ENCODE assay signal across 22 cellular contexts in the genomic region with DNA sequence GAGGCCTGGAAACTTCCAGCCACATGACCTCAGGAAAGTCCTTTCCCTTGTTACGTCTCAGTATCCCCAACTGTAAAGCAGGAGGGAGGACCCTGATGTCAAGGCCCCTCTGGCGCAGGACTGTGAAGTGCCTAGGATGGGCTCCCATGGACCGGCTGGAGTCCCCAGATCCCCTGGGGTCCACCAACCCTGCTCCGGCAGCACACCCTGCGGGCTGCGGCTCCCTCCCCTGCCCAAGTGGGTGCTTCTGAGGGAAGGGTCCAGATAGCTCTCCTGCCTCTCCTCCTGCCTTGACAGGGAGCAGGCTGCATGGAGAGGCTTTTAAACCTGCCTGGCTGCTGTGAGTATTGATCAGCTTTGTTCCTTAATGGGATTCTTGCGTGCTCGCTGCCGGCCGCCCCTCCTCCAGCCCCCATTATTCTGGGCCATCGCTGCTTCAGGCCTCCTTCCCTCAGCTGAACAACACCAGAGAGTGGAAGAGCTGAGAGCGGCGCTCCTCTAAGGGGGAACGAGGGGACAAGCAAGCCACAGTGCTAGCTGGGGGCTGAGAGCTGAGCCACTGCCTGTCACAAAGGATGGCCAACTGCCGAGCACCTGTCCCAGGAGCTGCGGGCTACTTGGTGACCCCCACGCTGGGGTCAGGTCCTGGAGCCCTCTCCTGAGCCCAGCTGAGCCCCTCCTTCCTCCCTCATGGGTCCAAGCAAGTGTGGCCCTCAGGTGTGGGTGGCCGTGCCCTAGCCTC. TPM values are rescaled to one million over a fixed set of nuclear protein-coding genes. Genes with fewer than 3 reads are reported as not detected.
DNase-seq lines count a peak whose midpoint lies in the region; TF ChIP-seq lines count a peak whose summit lies in the region.
"Had no signal": no experiment of that assay in that cellular context is flagged by ENCODE, and none has a peak within 500 bp of the region (broad histone marks: within the 10 kb centered on the region; RNA-seq: fewer than 3 reads in every experiment).

No MANE protein-coding gene starts in this region.

- in situ Hi-C loops in GM13976 (cut with MboI; ENCODE audit: low sequenced_read_pairs, unreplicated experiment): no loop called here

- no peak overlapping the region for H2BK5ac ChIP-seq in neuronal stem cell (ENCODE audit: low read length)

- TF ChIP-seq CTCF in glutamatergic neuron (IDR thresholded peaks at IDR 0.05; ENCODE audit: partially characterized antibody, unreplicated experiment) (no peak), GM13976 (IDR thresholded peaks at IDR 0.05; ENCODE audit: borderline replicate concordance, control extremely low read depth, extremely low read depth, insufficient read depth, missing control alignments) (no peak), esophagus squamous epithelium (IDR thresholded peaks at IDR 0.05) (no peak), endothelial cell (IDR thresholded peaks at IDR 0.05; ENCODE audit: unreplicated experiment) (no peak)

- no peaks in the 10 kb centered on the region for H3K36me3 Mint-ChIP-seq in glutamatergic neuron (ENCODE audit: unreplicated experiment)
- H3K36me3 Mint-ChIP-seq in endothelial cell (ENCODE audit: low read depth, unreplicated experiment): no peaks in the 10 kb centered on the region
- H3K36me3 Mint-ChIP-seq: CD8-positive, alpha-beta T cell had no signal

- H3K4me3 ChIP-seq in neuronal stem cell (ENCODE audit: low read length in 2 of 2): no peak overlapping the region
- H3K4me3 ChIP-seq in esophagus squamous epithelium: no peak overlapping the region
- H3K4me3 ChIP-seq: K562 had no signal

- peak overlapping the region; percentile 12 for H2BK12ac ChIP-seq in neuronal stem cell (ENCODE audit: low read length)

- H3K4me1 Mint-ChIP-seq in glutamatergic neuron (ENCODE audit: low read depth, unreplicated experiment) (peaks cover 23% of the 10 kb centered on the region), endothelial cell (ENCODE audit: unreplicated experiment) (peaks cover 6% of the 10 kb centered on the region)

- no peak overlapping the region for H2AK5ac ChIP-seq in neuronal stem cell (ENCODE audit: low read depth, low read length)

- no peak overlapping the region for H4K91ac ChIP-seq in neuronal stem cell (ENCODE audit: low read depth, low read length, poor library complexity)

- H3K27ac ChIP-seq in neuronal stem cell (replicated peaks; ENCODE audit: low read length) (peak overlapping the region; percentile 54), esophagus squamous epithelium (no peak overlapping the region)
- H3K27ac ChIP-seq: HL-60 had no signal

- peak overlapping the region; percentile 21 for H3K4me2 ChIP-seq in neuronal stem cell (ENCODE audit: insufficient read depth, low read length, poor library complexity, severe bottlenecking)

- H3K9me3 Mint-ChIP-seq in glutamatergic neuron (ENCODE audit: unreplicated experiment) (peaks cover 2% of the 10 kb centered on the region), endothelial cell (ENCODE audit: unreplicated experiment) (no peaks in the 10 kb centered on the region)
- H3K9me3 Mint-ChIP-seq: CD8-positive, alpha-beta T cell had no signal

- intact Hi-C loops in esophagus squamous epithelium (cut with DNase I): no loop called here

- H3K9ac ChIP-seq in neuronal stem cell (ENCODE audit: low read depth, low read length, poor library complexity): no peak overlapping the region

- H3K36me3 ChIP-seq in neuronal stem cell (replicated peaks in 1 of 2; ENCODE audit: control insufficient read depth in 2 of 2, insufficient read depth in 2 of 2, low read length in 2 of 2) (no peaks in the 10 kb centered on the region), esophagus squamous epithelium (no peaks in the 10 kb centered on the region)

- no CpG with 5 or more reads among the region's 18 CpGs for WGBS in neuronal stem cell (ENCODE audit: extremely low coverage in 2 of 2, insufficient read length in 2 of 2, insufficient replicate concordance in 1 of 2), 2 donors
- 71 to 78% methylated on average over 3 to 6 of the region's 18 CpGs for WGBS in esophagus squamous epithelium, 2 donors

- peaks cover 0 to 22% (median 0%) of the 10 kb centered on the region in 3 experiments for H3K27me3 ChIP-seq in neuronal stem cell (ENCODE audit: control insufficient read depth in 3 of 3, insufficient read depth in 3 of 3, low read depth in 1 of 3, low read length in 3 of 3)
- H3K27me3 ChIP-seq in esophagus squamous epithelium: peaks cover 0 to 100% (median 0%) of the 10 kb centered on the region in 4 donors

- H3K4me3 Mint-ChIP-seq in glutamatergic neuron (ENCODE audit: unreplicated experiment) (peak overlapping the region; percentile 59), endothelial cell (ENCODE audit: unreplicated experiment) (no peak overlapping the region)
- H3K4me3 Mint-ChIP-seq: CD8-positive, alpha-beta T cell had no signal

- TF ChIP-seq POLR2A in esophagus squamous epithelium (IDR thresholded peaks at IDR 0.05): no peak

- H4K8ac ChIP-seq in neuronal stem cell (ENCODE audit: low read depth, low read length): no peak overlapping the region

- H3K79me1 ChIP-seq in neuronal stem cell (ENCODE audit: low read depth, low read length): no peaks in the 10 kb centered on the region

- H3K4ac ChIP-seq in neuronal stem cell (ENCODE audit: low read length): peak overlapping the region; percentile 42

- H3K27me3 Mint-ChIP-seq in glutamatergic neuron (ENCODE audit: unreplicated experiment) (no peaks in the 10 kb centered on the region), endothelial cell (ENCODE audit: unreplicated experiment) (peaks cover 5% of the 10 kb centered on the region)

- peak overlapping the region; percentile 77 for H3K18ac ChIP-seq in neuronal stem cell (ENCODE audit: low read length)

- no peak overlapping the region for H2AFZ ChIP-seq in neuronal stem cell (ENCODE audit: low read length)

- H2BK120ac ChIP-seq in neuronal stem cell (ENCODE audit: low read depth, low read length): no peak overlapping the region

- H3K14ac ChIP-seq in neuronal stem cell (ENCODE audit: low read length): no peak overlapping the region

- H3K27ac Mint-ChIP-seq in glutamatergic neuron (ENCODE audit: unreplicated experiment): peak overlapping the region; percentile 84
- H3K27ac Mint-ChIP-seq in endothelial cell (ENCODE audit: unreplicated experiment): no peak overlapping the region
- H3K27ac Mint-ChIP-seq: CD8-positive, alpha-beta T cell had no signal

- no peaks in the 10 kb centered on the region for H3K9me3 ChIP-seq in neuronal stem cell (replicated peaks in 1 of 2; ENCODE audit: control insufficient read depth in 2 of 2, insufficient read depth in 1 of 2, low read depth in 1 of 2, low read length in 2 of 2)
- H3K9me3 ChIP-seq in esophagus squamous epithelium: no peaks in the 10 kb centered on the region

- peaks cover 8 to 21% of the 10 kb centered on the region in 2 donors for H3K4me1 ChIP-seq in neuronal stem cell (ENCODE audit: control insufficient read depth in 2 of 2, insufficient read depth in 1 of 2, low read depth in 1 of 2, low read length in 2 of 2)
- peaks cover 0 to 3% (median 2%) of the 10 kb centered on the region in 3 donors for H3K4me1 ChIP-seq in esophagus squamous epithelium

- peak overlapping the region; percentile 83 for H2BK15ac ChIP-seq in neuronal stem cell (ENCODE audit: low read length)

- DNase-seq in NCI-H82 (lab: John Stamatoyannopoulos, UW): peak; percentile 65
- no peak for DNase-seq in NCI-H82 treated with DMSO at 0.1 percent for 48 hours (lab: John Stamatoyannopoulos, UW; ENCODE audit: unreplicated experiment)
- DNase-seq in glutamatergic neuron: peak; percentile 81
- no peak for DNase-seq in neuronal stem cell (ENCODE audit: low spot score)
- DNase-seq in GM13976 (ENCODE audit: low spot score): no peak
- no peak for DNase-seq in stimulated activated CD4-positive, alpha-beta T cell treated with anti-CD3 and anti-CD28 coated beads, Interleukin-4, amount 100 ng/mL, for 4 hours
- DNase-seq in esophagus squamous epithelium (lab: John Stamatoyannopoulos, UW): no peak
- no peak for DNase-seq in endothelial cell (ENCODE audit: low spot score)
- DNase-seq: 8988T; C1 segment of cervical spinal cord; CD8-positive, alpha-beta T cell; MM.1S; NCI-H1048; NCI-H1417 treated with DMSO at 0.1 percent for 48 hours; NCI-H187 treated with DMSO at 0.1 percent for 48 hours; NCI-H2107; NCI-H2227 treated with DMSO at 0.1 percent for 48 hours; NCI-H510A; NK-92 treated with Interleukin-12 subunit alpha and Interleukin-12 subunit beta, amount 100 ng/mL, for 24 hours had no signal

- no peak overlapping the region for H3K23ac ChIP-seq in neuronal stem cell (ENCODE audit: low read depth, low read length, poor library complexity)

RNA-seq across cellular contexts. Expression of a gene that starts 25.5 kb away (rescaled TPM):
- total RNA-seq in glutamatergic neuron (ENCODE audit: unreplicated experiment) (43.7 TPM), esophagus squamous epithelium (under 1 TPM; 0.08 to 0.95 (median 0.29) TPM), endothelial cell (ENCODE audit: unreplicated experiment) (0.38 TPM)
- 1.6 TPM for polyA plus RNA-seq in neuronal stem cell (2013, experiment 1 of 2)
- polyA plus RNA-seq in neuronal stem cell (2013, experiment 2 of 2): 2.1 TPM
- total RNA-seq: HT-29 had no signal

RNA-seq across cellular contexts. Expression of a gene that starts 56.7 kb away (rescaled TPM):
- total RNA-seq in glutamatergic neuron (ENCODE audit: unreplicated experiment): 45.0 TPM
- polyA plus RNA-seq in neuronal stem cell (2013, experiment 1 of 2): 35.0 TPM
- 35.1 TPM for polyA plus RNA-seq in neuronal stem cell (2013, experiment 2 of 2)
- total RNA-seq in esophagus squamous epithelium: 10 to 100 TPM; 10.6 to 20.0 (median 17.6) TPM
- 24.0 TPM for total RNA-seq in endothelial cell (ENCODE audit: unreplicated experiment)

Comparison
In these comparisons a context has a peak if more than half of its experiments do, and no peak if none do; other contexts are left out.
1. DNase-seq: peak in NCI-H82 (single experiment) and glutamatergic neuron (single experiment); none in NCI-H82 treated with DMSO at 0.1 percent for 48 hours (single experiment), neuronal stem cell (single experiment), GM13976 (single experiment), stimulated activated CD4-positive, alpha-beta T cell treated with anti-CD3 and anti-CD28 coated beads, Interleukin-4, amount 100 ng/mL, for 4 hours (0 of 2), esophagus squamous epithelium (single experiment) and endothelial cell (single experiment).
2. RNA of a gene that starts 25.5 kb away (total RNA-seq): 43.7 TPM in glutamatergic neuron (single experiment); 0.38 TPM in endothelial cell (single experiment) and 0.08 to 0.95 TPM in esophagus squamous epithelium; every median in the first group is over 10 times any median in the second.